3 cellular contexts compared by ENCODE assay signal in the genomic region with DNA sequence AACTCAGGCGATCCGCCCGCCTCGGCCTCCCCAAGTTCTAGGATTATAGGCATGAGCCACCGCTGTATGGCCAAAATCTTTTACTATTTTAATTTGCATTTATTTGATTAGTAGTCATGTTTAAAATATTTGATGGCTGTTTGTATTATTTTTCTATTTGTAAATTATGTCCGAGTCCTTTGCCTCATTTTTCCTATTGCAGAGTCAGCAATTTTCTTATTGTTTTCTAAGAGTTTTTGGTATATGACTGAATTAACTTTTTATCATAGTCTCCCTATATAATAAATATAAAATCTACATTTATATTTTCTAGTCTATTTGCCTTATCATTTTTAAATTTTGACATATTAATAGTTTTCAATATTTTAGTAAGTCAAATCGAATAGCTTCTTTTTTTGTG.
A peak's percentile ranks its signal among the peaks of the same experiment; 100 is the strongest.
TF ChIP-seq lines count a peak whose summit lies in the region.

No MANE protein-coding gene starts in this region.

TF ChIP-seq in A549, 52 proteins besides CTCF, POLR2A, EP300 and RAD21:
- TF ChIP-seq KDM5A (IDR thresholded peaks at IDR 0.05), result no peak
- TF ChIP-seq MAFK (IDR thresholded peaks at IDR 0.05; ENCODE audit: partially characterized antibody), result peak; percentile 80

TF ChIP-seq in IMR-90, 13 proteins besides CTCF, POLR2A, EP300 and RAD21:
- TF ChIP-seq FOS (IDR thresholded peaks at IDR 0.05; ENCODE audit: low read depth, low read length) (no peak), MAFK (IDR thresholded peaks at IDR 0.05; ENCODE audit: low read depth, low read length) (peak; percentile 96)

TF ChIP-seq in H1, 55 proteins besides CTCF, POLR2A, EP300 and RAD21:
- no peak for TF ChIP-seq NANOG (IDR thresholded peaks at IDR 0.05; ENCODE audit: insufficient read depth, low read depth, low read length, poor library complexity, severe bottlenecking)
- peak; percentile 87; the same call in 1 of the 2 replicates for TF ChIP-seq MAFK (IDR thresholded peaks at IDR 0.05; ENCODE audit: low read depth, low read length)
- no peak for TF ChIP-seq SRF (IDR thresholded peaks at IDR 0.05; ENCODE audit: low read depth, low read length)
- no peak for TF ChIP-seq SIN3A (conservative IDR thresholded peaks at IDR 0.05 in 1 of 2, IDR thresholded peaks at IDR 0.05 in 1 of 2; ENCODE audit: low read depth in 1 of 2, low read length in 2 of 2)
- no peak for TF ChIP-seq KDM4A (IDR thresholded peaks at IDR 0.05; ENCODE audit: low read depth, low read length, severe bottlenecking)
TF ChIP-seq in H1: peak in this region for 1.
